ENCODE assay signal across 26 cellular contexts in genomic region chr22:32327596-32328171, GRCh38. TPM values are rescaled to one million over a fixed set of nuclear protein-coding genes. Genes with fewer than 3 reads are reported as not detected.
"Had no signal": no experiment of that assay in that cellular context is flagged by ENCODE, and none has a peak within 500 bp of the region (broad histone marks: within the 10 kb centered on the region; RNA-seq: fewer than 3 reads in every experiment).

No MANE protein-coding gene starts in this region.

- H3K36me3 ChIP-seq: colonic mucosa, esophagus squamous epithelium, gastrocnemius medialis, heart right ventricle, lower lobe of right lung had no signal

- H3K27ac Mint-ChIP-seq: activated CD4-positive, alpha-beta T cell treated with anti-CD3 and anti-CD28 coated beads, Interleukin-2, amount 10 ng/mL, durations not matched to agents 24 days and 14 days; activated CD8-positive, alpha-beta T cell treated with anti-CD3 and anti-CD28 coated beads, Interleukin-2, amount 10 ng/mL, durations not matched to agents 7 days and 5 days; endodermal cell; progenitor cell of endocrine pancreas had no signal

- H3K9me3 Mint-ChIP-seq: activated CD4-positive, alpha-beta T cell treated with anti-CD3 and anti-CD28 coated beads, Interleukin-2, amount 10 ng/mL, durations not matched to agents 24 days and 14 days had no signal

- H3K9me3 ChIP-seq: colonic mucosa, esophagus squamous epithelium, gastrocnemius medialis, lower lobe of right lung had no signal

- H3K4me3 ChIP-seq: colonic mucosa, esophagus squamous epithelium, gastrocnemius medialis, heart right ventricle, lower lobe of right lung had no signal

- DNase-seq: activated CD4-positive, alpha-beta T cell treated with anti-CD3 and anti-CD28 coated beads, Interleukin-2, amount 10 ng/mL, durations not matched to agents 24 days and 14 days; activated CD8-positive, alpha-beta T cell treated with anti-CD3 and anti-CD28 coated beads, Interleukin-2, amount 10 ng/mL, durations not matched to agents 7 days and 5 days; activated naive CD4-positive, alpha-beta T cell treated with Interleukin-2 at 50 U/mL for 16 hours; activated T-cell treated with anti-CD3 and anti-CD28 coated beads, Interleukin-2, amount 50 U/mL, for 48 hours; amygdala; colonic mucosa; endodermal cell; esophagus squamous epithelium; gastrocnemius medialis; heart right ventricle; left colon; lower lobe of right lung; naive B cell; retina; stimulated activated CD4-positive, alpha-beta T cell treated with anti-CD3 and anti-CD28 coated beads, Interleukin-2, amount 100 ng/mL, for 48 hours; stimulated activated naive CD4-positive, alpha-beta T cell had no signal

- H3K27me3 ChIP-seq: colonic mucosa, gastrocnemius medialis, heart right ventricle had no signal

- H3K4me3 Mint-ChIP-seq: activated CD4-positive, alpha-beta T cell treated with anti-CD3 and anti-CD28 coated beads, Interleukin-2, amount 10 ng/mL, durations not matched to agents 24 days and 14 days; activated CD8-positive, alpha-beta T cell treated with anti-CD3 and anti-CD28 coated beads, Interleukin-2, amount 10 ng/mL, durations not matched to agents 7 days and 5 days; endodermal cell; naive B cell had no signal

- H3K4me1 ChIP-seq: colonic mucosa, esophagus squamous epithelium, gastrocnemius medialis, lower lobe of right lung had no signal

- ATAC-seq: activated CD4-positive, CD25-positive, alpha-beta regulatory T cell treated with anti-CD3 and anti-CD28 coated beads, Interleukin-2, amount 50 U/mL, for 24 hours; activated CD8-positive, alpha-beta T cell treated with anti-CD3 and anti-CD28 coated beads, Interleukin-2, amount 10 ng/mL, durations not matched to agents 7 days and 5 days; gastrocnemius medialis; heart right ventricle; left colon; lower lobe of right lung had no signal

- H3K27ac ChIP-seq: colonic mucosa, esophagus squamous epithelium, gastrocnemius medialis, heart right ventricle, lower lobe of right lung, VCaP had no signal

- H3K4me1 Mint-ChIP-seq: activated CD4-positive, alpha-beta T cell treated with anti-CD3 and anti-CD28 coated beads, Interleukin-2, amount 10 ng/mL, durations not matched to agents 24 days and 14 days; endodermal cell; naive B cell had no signal

RNA-seq across cellular contexts. Expression of gene RFPL3, which starts 30.0 kb away (rescaled TPM):
- total RNA-seq: activated CD4-positive, alpha-beta T cell treated with anti-CD3 and anti-CD28 coated beads, Interleukin-2, amount 10 ng/mL, durations not matched to agents 24 days and 14 days; activated CD8-positive, alpha-beta T cell treated with anti-CD3 and anti-CD28 coated beads, Interleukin-2, amount 10 ng/mL, durations not matched to agents 7 days and 5 days; bronchial epithelial cell; colonic mucosa; endodermal cell; esophagus squamous epithelium; gastrocnemius medialis; heart right ventricle; left colon; lower lobe of right lung; mesenteric fat pad; mucosa of gallbladder; omental fat pad; progenitor cell of endocrine pancreas; T-helper 2 cell treated with Interferon-gamma antibody and Interleukin-4, amounts not matched to agents 100 ng/mL and 5 ng/mL, for 36 hours had no signal
- polyA plus RNA-seq: heart right ventricle, keratinocyte, neural cell had no signal
